Comparison of ENCODE assay signal across 23 cellular contexts in the genomic region with DNA sequence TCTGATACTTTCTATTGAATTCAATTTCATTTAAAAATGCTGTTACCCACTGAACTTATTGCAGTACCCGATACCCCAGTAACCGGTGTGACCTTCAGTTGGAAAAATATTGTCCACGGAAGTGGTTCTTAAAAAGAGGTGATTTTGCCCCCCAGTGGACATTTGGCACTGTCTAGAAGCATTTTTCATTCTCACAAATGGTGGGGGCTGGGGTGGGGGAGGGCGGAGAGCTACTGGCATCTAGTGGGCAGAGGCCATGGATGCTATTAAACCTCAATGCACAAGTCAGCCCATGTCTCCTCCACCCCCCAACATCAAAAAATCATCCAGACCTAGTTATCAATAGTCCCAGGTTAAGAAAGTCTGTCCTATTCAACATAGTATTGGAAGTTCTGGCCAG. TPM values are rescaled to one million over a fixed set of nuclear protein-coding genes. Genes with fewer than 3 reads are reported as not detected.
DNase-seq lines count a peak whose midpoint lies in the region; ATAC-seq lines count a peak whose summit lies in the region.
"Had no signal": no experiment of that assay in that cellular context is flagged by ENCODE, and none has a peak within 500 bp of the region (broad histone marks: within the 10 kb centered on the region; RNA-seq: fewer than 3 reads in every experiment).

No MANE protein-coding gene starts in this region.

- DNase-seq in D341Med (ENCODE audit: low spot score) (peak; percentile 24), M059J (ENCODE audit: low read depth) (peak; percentile 5), astrocyte of the hippocampus (ENCODE audit: low read depth, low spot score) (peak; percentile 1), left kidney (ENCODE audit: low read depth, low spot score) (peak; percentile 14), NCI-H2196 treated with DMSO at 0.1 percent for 48 hours (lab: John Stamatoyannopoulos, UW; ENCODE audit: unreplicated experiment) (no peak)
- no peak for DNase-seq in activated T-cell treated with anti-CD3 and anti-CD28 coated beads, Interleukin-2, amount 50 U/mL, for 24 hours
- DNase-seq: activated CD4-positive, alpha-beta T cell treated with anti-CD3 and anti-CD28 coated beads for 36 hours; activated naive CD8-positive, alpha-beta T cell treated with anti-CD3 and anti-CD28 coated beads, Interleukin-2, amount 50 U/mL, for 24 hours; CD4-positive, alpha-beta memory T cell; DMS79 treated with DMSO at 0.1 percent for 48 hours; glutamatergic neuron; left lung; NCI-H1694; NCI-H2227 treated with DMSO at 0.1 percent for 48 hours; Peyer's patch; spleen; stimulated activated CD8-positive, alpha-beta memory T cell treated with anti-CD3 and anti-CD28 coated beads, Interleukin-4, amount 100 ng/mL, for 48 hours; substantia nigra; SW 1271 had no signal

- H3K27me3 Mint-ChIP-seq in activated T-cell treated with anti-CD3 and anti-CD28 coated beads, Interleukin-2, amount 50 U/mL, for 24 hours = peaks cover 22% of the 10 kb centered on the region
- H3K27me3 Mint-ChIP-seq: activated CD4-positive, alpha-beta T cell treated with anti-CD3 and anti-CD28 coated beads for 36 hours had no signal

- no peaks in the 10 kb centered on the region for H3K36me3 Mint-ChIP-seq in activated T-cell treated with anti-CD3 and anti-CD28 coated beads, Interleukin-2, amount 50 U/mL, for 24 hours (ENCODE audit: low read depth)
- H3K36me3 Mint-ChIP-seq: CD4-positive, alpha-beta memory T cell had no signal

- H3K9me3 Mint-ChIP-seq in activated T-cell treated with anti-CD3 and anti-CD28 coated beads, Interleukin-2, amount 50 U/mL, for 24 hours = peaks cover 5% of the 10 kb centered on the region
- H3K9me3 Mint-ChIP-seq: activated naive CD8-positive, alpha-beta T cell treated with anti-CD3 and anti-CD28 coated beads, Interleukin-2, amount 50 U/mL, for 24 hours had no signal

- no peak overlapping the region for H3K27ac Mint-ChIP-seq in activated T-cell treated with anti-CD3 and anti-CD28 coated beads, Interleukin-2, amount 50 U/mL, for 24 hours
- H3K27ac Mint-ChIP-seq: activated CD4-positive, alpha-beta T cell treated with anti-CD3 and anti-CD28 coated beads for 36 hours; activated naive CD8-positive, alpha-beta T cell treated with anti-CD3 and anti-CD28 coated beads, Interleukin-2, amount 50 U/mL, for 24 hours; CD4-positive, alpha-beta memory T cell had no signal

- no peak overlapping the region for H3K4me3 Mint-ChIP-seq in activated T-cell treated with anti-CD3 and anti-CD28 coated beads, Interleukin-2, amount 50 U/mL, for 24 hours
- H3K4me3 Mint-ChIP-seq: activated CD4-positive, alpha-beta T cell treated with anti-CD3 and anti-CD28 coated beads for 36 hours; activated naive CD8-positive, alpha-beta T cell treated with anti-CD3 and anti-CD28 coated beads, Interleukin-2, amount 50 U/mL, for 24 hours; CD4-positive, alpha-beta memory T cell; neural crest cell had no signal

- no peaks in the 10 kb centered on the region for H3K4me1 Mint-ChIP-seq in activated T-cell treated with anti-CD3 and anti-CD28 coated beads, Interleukin-2, amount 50 U/mL, for 24 hours (ENCODE audit: low read depth)
- H3K4me1 Mint-ChIP-seq: activated CD4-positive, alpha-beta T cell treated with anti-CD3 and anti-CD28 coated beads for 36 hours; activated naive CD8-positive, alpha-beta T cell treated with anti-CD3 and anti-CD28 coated beads, Interleukin-2, amount 50 U/mL, for 24 hours; CD4-positive, alpha-beta memory T cell; neural crest cell had no signal

- no peak for ATAC-seq in HG02981 (IDR thresholded peaks at IDR 0.05; ENCODE audit: unreplicated experiment)
- no peak for ATAC-seq in GM21447 (IDR thresholded peaks at IDR 0.05; ENCODE audit: unreplicated experiment)
- ATAC-seq: activated CD4-positive, alpha-beta T cell treated with anti-CD3 and anti-CD28 coated beads for 36 hours; activated naive CD8-positive, alpha-beta T cell treated with anti-CD3 and anti-CD28 coated beads, Interleukin-2, amount 50 U/mL, for 24 hours; esophagus mucosa; left lung had no signal

RNA-seq across cellular contexts. Expression of a gene that starts 19.6 kb away (rescaled TPM):
- total RNA-seq in M059J (2014; rRNA removed; shearing (Covaris generic)) = 21.1 and 23.3 TPM in 2 replicates

Comparison
In these comparisons a context has a peak if more than half of its experiments do, and no peak if none do; other contexts are left out.
1. DNase-seq: peak in D341Med (single experiment), M059J (single experiment), astrocyte of the hippocampus (single experiment) and left kidney (single experiment); none in NCI-H2196 treated with DMSO at 0.1 percent for 48 hours (single experiment) and activated T-cell treated with anti-CD3 and anti-CD28 coated beads, Interleukin-2, amount 50 U/mL, for 24 hours (single experiment).